In the genomic region with DNA sequence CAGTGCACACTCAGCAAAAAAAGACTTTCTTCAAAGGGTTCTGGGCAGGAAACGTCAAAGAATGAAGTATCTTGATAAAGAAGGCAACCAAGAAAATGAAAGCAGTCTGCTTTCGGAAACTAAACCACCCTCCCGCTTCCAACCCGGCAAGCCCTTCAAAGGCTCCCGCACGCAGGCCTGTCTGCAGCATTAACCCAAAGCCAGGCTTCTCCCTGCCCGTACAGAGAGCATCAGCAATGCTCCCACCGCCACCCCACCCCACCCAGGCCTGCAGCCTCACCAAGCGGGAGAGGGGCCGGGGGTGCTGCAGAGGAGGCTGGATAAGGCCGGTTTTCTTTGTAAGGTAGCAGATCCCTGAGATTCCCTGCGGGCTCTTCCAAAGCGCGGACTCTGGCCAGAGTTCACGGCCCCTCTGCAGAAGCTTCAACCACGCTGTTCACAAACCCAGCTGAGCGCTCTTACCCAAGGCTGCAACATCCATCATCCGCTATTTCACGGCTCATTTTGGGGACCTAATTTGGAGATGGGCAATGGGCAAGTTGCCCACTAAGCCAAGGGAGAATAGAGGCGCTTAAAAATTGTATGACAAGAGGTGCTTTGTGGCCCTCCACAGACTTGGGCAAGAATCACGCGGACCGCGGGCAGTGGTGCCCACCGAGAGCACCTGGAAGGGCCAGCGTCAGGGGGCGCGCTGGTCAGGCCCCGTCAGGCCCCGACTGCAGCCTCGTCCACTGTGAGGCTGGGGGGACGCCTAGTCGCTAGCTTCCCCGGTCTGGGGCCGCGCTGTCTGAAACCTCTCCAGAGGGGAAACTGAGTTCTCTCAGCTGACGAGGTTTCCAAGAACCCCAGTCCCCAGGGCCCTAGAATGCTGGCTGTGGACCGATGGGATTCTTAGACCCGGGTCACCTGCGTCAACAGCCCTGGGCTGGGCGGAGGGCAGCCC, we compare ENCODE assay signal across 10 cellular contexts.
DNase-seq lines count a peak whose midpoint lies in the region; ATAC-seq and TF ChIP-seq lines count a peak whose summit lies in the region.
"Had no signal": no experiment of that assay in that cellular context is flagged by ENCODE, and none has a peak within 500 bp of the region (broad histone marks: within the 10 kb centered on the region; RNA-seq: fewer than 3 reads in every experiment).

No MANE protein-coding gene starts in this region.

- H2AFZ ChIP-seq in osteoblast (ENCODE audit: low read length): no peak overlapping the region

- H3K4me1 ChIP-seq in esophagus (ENCODE audit: control insufficient read depth in 2 of 2, insufficient read depth in 2 of 2, low read length in 1 of 2) (peaks cover 0 to 12% of the 10 kb centered on the region in 2 donors), thoracic aorta (ENCODE audit: control insufficient read depth in 1 of 2, low read depth in 2 of 2) (no peaks in the 10 kb centered on the region), osteoblast (ENCODE audit: insufficient read depth, low read length) (peaks cover 12% of the 10 kb centered on the region)

- H3K9me3 ChIP-seq in esophagus (ENCODE audit: control insufficient read depth in 2 of 2, insufficient read depth in 1 of 2, low read depth in 1 of 2, low read length in 1 of 2) (no peaks in the 10 kb centered on the region), thoracic aorta (no peaks in the 10 kb centered on the region), osteoblast (ENCODE audit: low read depth, low read length) (no peaks in the 10 kb centered on the region)
- H3K9me3 ChIP-seq: heart right ventricle had no signal

- no peak for ATAC-seq in thoracic aorta (ENCODE audit: insufficient number of reproducible peaks, low FRiP score, low read depth)

- H3K4me2 ChIP-seq in osteoblast (ENCODE audit: insufficient read depth, low read length): no peak overlapping the region

- WGBS in esophagus, 2 donors: 67 to 78% methylated on average over 41 of the region's 41 CpGs

- no peaks in the 10 kb centered on the region for H3K27me3 ChIP-seq in esophagus (ENCODE audit: control insufficient read depth in 1 of 2, insufficient read depth in 2 of 2, low read length in 2 of 2)
- H3K27me3 ChIP-seq in thoracic aorta (replicated peaks; ENCODE audit: insufficient read depth): no peaks in the 10 kb centered on the region
- peaks cover 12% of the 10 kb centered on the region for H3K27me3 ChIP-seq in osteoblast (ENCODE audit: insufficient read depth, low read length)

- H3K27ac ChIP-seq in esophagus (ENCODE audit: low read depth in 2 of 2, low read length in 1 of 2): peak overlapping the region; percentile 6 to 33
- no peak overlapping the region for H3K27ac ChIP-seq in thoracic aorta
- H3K27ac ChIP-seq in osteoblast (ENCODE audit: low read depth, low read length): no peak overlapping the region

- no peaks in the 10 kb centered on the region for H4K20me1 ChIP-seq in osteoblast (ENCODE audit: insufficient read depth, low read length)

- H3K36me3 ChIP-seq in esophagus (ENCODE audit: control insufficient read depth in 2 of 2, insufficient read depth in 2 of 2, low read length in 1 of 2) (no peaks in the 10 kb centered on the region), thoracic aorta (no peaks in the 10 kb centered on the region), osteoblast (ENCODE audit: insufficient read depth, low read length) (no peaks in the 10 kb centered on the region)
- H3K36me3 ChIP-seq: heart right ventricle had no signal

- no peak for TF ChIP-seq CTCF in thoracic aorta (IDR thresholded peaks at IDR 0.05)
- TF ChIP-seq CTCF in osteoblast (IDR thresholded peaks at IDR 0.05; ENCODE audit: extremely low read depth, low read depth, low read length): no peak

- H3K4me3 ChIP-seq in esophagus (ENCODE audit: low read depth in 1 of 2, low read length in 2 of 2): no peak overlapping the region
- H3K4me3 ChIP-seq in thoracic aorta: peak overlapping the region; percentile 41
- H3K4me3 ChIP-seq in osteoblast (ENCODE audit: insufficient read depth, low read length): no peak overlapping the region

- DNase-seq in activated T-cell treated with anti-CD3 and anti-CD28 coated beads for 24 hours (ENCODE audit: low read depth): peak; percentile 48
- no peak for DNase-seq in activated T-cell treated with anti-CD3 and anti-CD28 coated beads for 4 hours
- DNase-seq in activated CD4-positive, alpha-beta T cell treated with anti-CD3 and anti-CD28 coated beads for 4 hours: peak; percentile 41 to 46
- DNase-seq in thoracic aorta (ENCODE audit: low spot score): no peak
- DNase-seq in osteoblast (ENCODE audit: insufficient read length, low spot score, missing footprints): no peak
- DNase-seq in NCI-H2107 treated with DMSO at 0.1 percent for 48 hours (lab: John Stamatoyannopoulos, UW; ENCODE audit: unreplicated experiment): no peak
- DNase-seq in NCI-H2171 (lab: John Stamatoyannopoulos, UW): no peak
- DNase-seq: activated B cell treated with CpG ODN at 0.5 μM for 24 hours, heart right ventricle had no signal

- H3K79me2 ChIP-seq in osteoblast (ENCODE audit: insufficient read depth, low read length): no peaks in the 10 kb centered on the region

Comparison
In these comparisons a context has a peak if more than half of its experiments do, and no peak if none do; other contexts are left out.
1. DNase-seq: peak in activated T-cell treated with anti-CD3 and anti-CD28 coated beads for 24 hours (single experiment) and activated CD4-positive, alpha-beta T cell treated with anti-CD3 and anti-CD28 coated beads for 4 hours (2 of 2); none in activated T-cell treated with anti-CD3 and anti-CD28 coated beads for 4 hours (single experiment), thoracic aorta (single experiment), osteoblast (single experiment), NCI-H2107 treated with DMSO at 0.1 percent for 48 hours (single experiment) and NCI-H2171 (single experiment).
2. H3K27ac ChIP-seq: peak in esophagus (2 of 2); none in thoracic aorta (0 of 2) and osteoblast (single experiment).